19 cellular contexts compared by ENCODE assay signal in the genomic region with DNA sequence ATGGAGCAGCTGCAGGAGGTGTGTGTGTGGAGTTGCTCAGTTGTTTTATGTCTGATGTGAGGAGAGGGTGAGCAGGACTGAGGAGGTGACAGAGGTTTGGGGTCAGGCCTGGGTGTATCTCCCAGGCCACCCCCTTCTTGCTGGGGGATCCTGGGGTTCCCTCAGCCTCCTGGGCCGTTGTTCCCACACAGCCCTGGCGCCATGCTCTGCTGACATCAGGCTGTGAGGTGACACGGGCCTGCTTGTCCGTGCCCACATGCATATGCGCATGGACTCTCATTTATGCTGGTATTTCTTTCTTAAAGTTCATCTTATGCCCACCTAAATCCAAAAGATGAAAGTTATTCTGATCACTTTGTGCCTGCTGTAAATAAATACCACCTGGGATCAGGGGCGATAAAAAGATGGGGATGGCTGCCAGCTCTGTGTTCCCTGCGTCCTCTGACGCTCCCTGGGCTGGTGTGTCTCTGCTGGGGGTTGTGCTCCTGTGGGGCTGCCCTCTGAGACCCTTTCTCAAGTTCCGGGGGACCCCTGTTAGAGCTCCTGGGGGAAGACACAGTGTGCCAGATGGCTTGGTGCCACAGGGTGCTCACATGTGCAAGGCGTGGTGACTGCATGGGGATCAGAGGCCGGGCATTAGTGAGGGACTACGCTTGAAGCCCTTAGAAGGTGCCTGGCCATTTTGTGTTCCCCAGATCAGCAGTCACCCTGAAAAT. TPM values are rescaled to one million over a fixed set of nuclear protein-coding genes. Genes with fewer than 3 reads are reported as not detected.
DNase-seq lines count a peak whose midpoint lies in the region; ATAC-seq, FAIRE-seq and TF ChIP-seq lines count a peak whose summit lies in the region.
"Had no signal": no experiment of that assay in that cellular context is flagged by ENCODE, and none has a peak within 500 bp of the region (broad histone marks: within the 10 kb centered on the region; RNA-seq: fewer than 3 reads in every experiment).

No MANE protein-coding gene starts in this region.

- H2AFZ ChIP-seq in keratinocyte (ENCODE audit: control insufficient read depth, low read length) = no peak overlapping the region
- no peak overlapping the region for H2AFZ ChIP-seq in smooth muscle cell (ENCODE audit: low read depth)
- H2AFZ ChIP-seq: parathyroid adenoma had no signal

- ATAC-seq in HG03571 (IDR thresholded peaks at IDR 0.05; ENCODE audit: unreplicated experiment) = no peak
- ATAC-seq: body of pancreas had no signal

- H3K4me3 ChIP-seq in keratinocyte (ENCODE audit: control insufficient read depth in 2 of 3, extremely low read depth in 1 of 3, insufficient read depth in 2 of 3, low read depth in 1 of 3, low read length in 3 of 3) (no peak overlapping the region), smooth muscle cell (no peak overlapping the region)
- H3K4me3 ChIP-seq: body of pancreas had no signal

- H3K27me3 Mint-ChIP-seq in activated CD4-positive, alpha-beta T cell treated with anti-CD3 and anti-CD28 coated beads, Interleukin-2, amount 10 ng/mL, durations not matched to agents 7 days and 5 days = no peaks in the 10 kb centered on the region
- H3K27me3 Mint-ChIP-seq in activated CD4-positive, alpha-beta memory T cell treated with anti-CD3 and anti-CD28 coated beads, Interleukin-2, amount 10 ng/mL, durations not matched to agents 7 days and 5 days = no peaks in the 10 kb centered on the region
- H3K27me3 Mint-ChIP-seq: CD8-positive, alpha-beta memory T cell had no signal

- H3K79me2 ChIP-seq in keratinocyte (ENCODE audit: control insufficient read depth, insufficient read depth, low read length) (peaks cover 80% of the 10 kb centered on the region), smooth muscle cell (ENCODE audit: low read depth) (peaks cover 66% of the 10 kb centered on the region)

- DNase-seq in activated CD4-positive, alpha-beta T cell treated with anti-CD3 and anti-CD28 coated beads, Interleukin-2, amount 10 ng/mL, durations not matched to agents 7 days and 5 days = no peak
- no peak for DNase-seq in activated CD4-positive, alpha-beta T cell treated with anti-CD3 and anti-CD28 coated beads, Interleukin-2, amount 50 U/mL, for 1 hour
- DNase-seq in caudate nucleus (lab: John Stamatoyannopoulos, UW) = peak in 1 of 61 donors; percentile 83
- no peak for DNase-seq in keratinocyte (ENCODE audit: low read depth, low spot score)
- DNase-seq in smooth muscle cell (lab: John Stamatoyannopoulos, UW; ENCODE audit: unreplicated experiment) = no peak
- no peak for DNase-seq in activated CD4-positive, alpha-beta memory T cell treated with anti-CD3 and anti-CD28 coated beads, Interleukin-2, amount 10 ng/mL, durations not matched to agents 7 days and 5 days
- DNase-seq in HT-29 (ENCODE audit: low spot score) = no peak
- DNase-seq: activated CD4-positive, alpha-beta T cell treated with anti-CD3 and anti-CD28 coated beads, Interleukin-2, amount 50 U/mL, for 48 hours; activated gamma-delta T cell treated with Interleukin-2 at 50 U/mL for 16 hours; CD8-positive, alpha-beta memory T cell; effector memory CD4-positive, alpha-beta T cell; HCEC 1CT; mesendoderm; NCI-H1048; NCI-H2171 treated with DMSO at 0.1 percent for 48 hours had no signal

- no peak overlapping the region for H3K4me3 Mint-ChIP-seq in activated CD4-positive, alpha-beta T cell treated with anti-CD3 and anti-CD28 coated beads, Interleukin-2, amount 10 ng/mL, durations not matched to agents 7 days and 5 days
- no peak overlapping the region for H3K4me3 Mint-ChIP-seq in activated CD4-positive, alpha-beta memory T cell treated with anti-CD3 and anti-CD28 coated beads, Interleukin-2, amount 10 ng/mL, durations not matched to agents 7 days and 5 days
- H3K4me3 Mint-ChIP-seq: CD8-positive, alpha-beta memory T cell had no signal

- H3K9ac ChIP-seq in keratinocyte (ENCODE audit: control insufficient read depth, extremely low read depth, insufficient read depth, low read length) = no peak overlapping the region
- H3K9ac ChIP-seq in smooth muscle cell (ENCODE audit: low read depth) = peak overlapping the region; percentile 57
- H3K9ac ChIP-seq: parathyroid adenoma had no signal

- H3K27me3 ChIP-seq in keratinocyte (ENCODE audit: control insufficient read depth, extremely low read depth, insufficient read depth, low read length) = no peaks in the 10 kb centered on the region
- no peaks in the 10 kb centered on the region for H3K27me3 ChIP-seq in smooth muscle cell (ENCODE audit: low read depth)
- H3K27me3 ChIP-seq: body of pancreas had no signal

- H4K20me1 ChIP-seq in keratinocyte (ENCODE audit: control insufficient read depth, extremely low read depth, insufficient read depth, low read length) (peaks cover 15% of the 10 kb centered on the region), smooth muscle cell (ENCODE audit: low read depth) (peaks cover 100% of the 10 kb centered on the region)

- H3K36me3 Mint-ChIP-seq in activated CD4-positive, alpha-beta T cell treated with anti-CD3 and anti-CD28 coated beads, Interleukin-2, amount 10 ng/mL, durations not matched to agents 7 days and 5 days (ENCODE audit: low read depth) = peaks cover 30% of the 10 kb centered on the region
- peaks cover 40% of the 10 kb centered on the region for H3K36me3 Mint-ChIP-seq in activated CD4-positive, alpha-beta memory T cell treated with anti-CD3 and anti-CD28 coated beads, Interleukin-2, amount 10 ng/mL, durations not matched to agents 7 days and 5 days (ENCODE audit: low read depth)

- H3K9me3 ChIP-seq in keratinocyte (ENCODE audit: control insufficient read depth, low read depth, low read length) = no peaks in the 10 kb centered on the region
- no peaks in the 10 kb centered on the region for H3K9me3 ChIP-seq in smooth muscle cell (replicated peaks; ENCODE audit: low read depth)
- H3K9me3 ChIP-seq: body of pancreas had no signal

- CTCF ChIA-PET in activated CD4-positive, alpha-beta T cell treated with anti-CD3 and anti-CD28 coated beads, Interleukin-2, amount 10 ng/mL, durations not matched to agents 7 days and 5 days (lab: Charles Lee) = no interaction called here
- CTCF ChIA-PET in activated CD4-positive, alpha-beta memory T cell treated with anti-CD3 and anti-CD28 coated beads, Interleukin-2, amount 10 ng/mL, durations not matched to agents 7 days and 5 days (lab: Charles Lee) = no interaction called here

- H3F3A ChIP-seq in smooth muscle cell (ENCODE audit: low read depth) = peaks cover 20% of the 10 kb centered on the region

- no peak for FAIRE-seq in keratinocyte (lab: Jason Lieb, UNC)
- FAIRE-seq: A204.1 had no signal

- POLR2A ChIA-PET in activated CD4-positive, alpha-beta T cell treated with anti-CD3 and anti-CD28 coated beads, Interleukin-2, amount 10 ng/mL, durations not matched to agents 7 days and 5 days (lab: Charles Lee) = no interaction called here
- POLR2A ChIA-PET in activated CD4-positive, alpha-beta memory T cell treated with anti-CD3 and anti-CD28 coated beads, Interleukin-2, amount 10 ng/mL, durations not matched to agents 7 days and 5 days (lab: Charles Lee) = no interaction called here

- H3K36me3 ChIP-seq in keratinocyte (ENCODE audit: control insufficient read depth in 2 of 2, extremely low read depth in 1 of 2, insufficient read depth in 2 of 2, low read length in 2 of 2) (peaks cover 14 to 32% of the 10 kb centered on the region in 2 experiments), smooth muscle cell (ENCODE audit: low read depth) (no peaks in the 10 kb centered on the region)

- peaks cover 27% of the 10 kb centered on the region for H3K4me1 Mint-ChIP-seq in activated CD4-positive, alpha-beta T cell treated with anti-CD3 and anti-CD28 coated beads, Interleukin-2, amount 10 ng/mL, durations not matched to agents 7 days and 5 days
- peaks cover 31% of the 10 kb centered on the region for H3K4me1 Mint-ChIP-seq in activated CD4-positive, alpha-beta memory T cell treated with anti-CD3 and anti-CD28 coated beads, Interleukin-2, amount 10 ng/mL, durations not matched to agents 7 days and 5 days

- dilution Hi-C loops in keratinocyte (cut with MboI; ENCODE audit: extremely low pct_ligation_motif_present, low sequenced_read_pairs) = no loop called here

- H3K27ac Mint-ChIP-seq in activated CD4-positive, alpha-beta T cell treated with anti-CD3 and anti-CD28 coated beads, Interleukin-2, amount 10 ng/mL, durations not matched to agents 7 days and 5 days = peak overlapping the region; percentile 65
- H3K27ac Mint-ChIP-seq in activated CD4-positive, alpha-beta memory T cell treated with anti-CD3 and anti-CD28 coated beads, Interleukin-2, amount 10 ng/mL, durations not matched to agents 7 days and 5 days = no peak overlapping the region

- WGBS in smooth muscle cell (ENCODE audit: low lambda C conversion rate) = 90% methylated on average over 12 of the region's 12 CpGs

- H3K4me2 ChIP-seq in keratinocyte (ENCODE audit: control insufficient read depth, extremely low read depth, insufficient read depth, low read depth, low read length) (peak overlapping the region; percentile 29), smooth muscle cell (peak overlapping the region; percentile 78)

- H3K4me1 ChIP-seq in keratinocyte (ENCODE audit: control insufficient read depth, extremely low read depth, insufficient read depth, low read length) (peaks cover 15% of the 10 kb centered on the region), smooth muscle cell (ENCODE audit: low read depth) (no peaks in the 10 kb centered on the region)
- H3K4me1 ChIP-seq: parathyroid adenoma had no signal

- TF ChIP-seq CTCF in keratinocyte (optimal IDR thresholded peaks at IDR 0.05 in 1 of 3, IDR thresholded peaks at IDR 0.05 in 1 of 3, conservative IDR thresholded peaks at IDR 0.05 in 1 of 3; ENCODE audit: extremely low read depth in 1 of 3, insufficient read depth in 2 of 3, low read length in 3 of 3) = no peak
- TF ChIP-seq CTCF in smooth muscle cell (IDR thresholded peaks at IDR 0.05; ENCODE audit: borderline replicate concordance, insufficient read depth, poor library complexity, severe bottlenecking) = no peak

- H3K9me1 ChIP-seq in keratinocyte (ENCODE audit: control insufficient read depth, extremely low read depth, insufficient read depth, low read length) = no peaks in the 10 kb centered on the region

- H3K27ac ChIP-seq in caudate nucleus (ENCODE audit: low read depth, low read length) = peak overlapping the region; percentile 41
- H3K27ac ChIP-seq in keratinocyte (ENCODE audit: control insufficient read depth, insufficient read depth, low read length) = peak overlapping the region; percentile 52
- peak overlapping the region; percentile 94 for H3K27ac ChIP-seq in smooth muscle cell (ENCODE audit: low read depth)
- H3K27ac ChIP-seq: parathyroid adenoma had no signal

- H3K9me3 Mint-ChIP-seq in activated CD4-positive, alpha-beta T cell treated with anti-CD3 and anti-CD28 coated beads, Interleukin-2, amount 10 ng/mL, durations not matched to agents 7 days and 5 days = no peaks in the 10 kb centered on the region
- H3K9me3 Mint-ChIP-seq in activated CD4-positive, alpha-beta memory T cell treated with anti-CD3 and anti-CD28 coated beads, Interleukin-2, amount 10 ng/mL, durations not matched to agents 7 days and 5 days = no peaks in the 10 kb centered on the region
- H3K9me3 Mint-ChIP-seq: CD8-positive, alpha-beta memory T cell had no signal

RNA-seq across cellular contexts. Expression of gene NAXD, which starts 12.6 kb away (rescaled TPM):
- total RNA-seq in activated CD4-positive, alpha-beta T cell treated with anti-CD3 and anti-CD28 coated beads, Interleukin-2, amount 10 ng/mL, durations not matched to agents 7 days and 5 days = 10 to 100 TPM; 23.3 to 25.2 TPM
- polyA plus RNA-seq in keratinocyte = 17.6 to 18.7 TPM (median 18.0 TPM) in 3 replicates
- polyA plus RNA-seq in keratinocyte (2011; ENCODE audit: low read depth) = 8.4 TPM
- polyA plus RNA-seq in keratinocyte (2011; cell fraction: cytosol; rRNA removed) = 12.2 and 13.7 TPM in 2 replicates
- 41.3 and 44.7 TPM in 2 replicates for polyA plus RNA-seq in keratinocyte (2011; cell fraction: nucleus; rRNA removed)
- 15.6 and 23.1 TPM in 2 replicates for polyA plus RNA-seq in keratinocyte (2012; ENCODE audit: low replicate concordance)
- 10.6 to 13.8 TPM (median 13.6 TPM) in 3 replicates for polyA minus RNA-seq in keratinocyte
- 8.6 TPM for polyA minus RNA-seq in keratinocyte (2011; cell fraction: cytosol; rRNA and poly(A)+ RNA removed)
- 8.1 and 11.6 TPM in 2 replicates for polyA minus RNA-seq in keratinocyte (2011; cell fraction: nucleus; rRNA and poly(A)+ RNA removed)
- total RNA-seq in smooth muscle cell = 16.9 and 22.3 TPM in 2 replicates
- 28.8 and 30.9 TPM in 2 replicates for polyA plus RNA-seq in smooth muscle cell
- 10 to 100 TPM; 29.6 to 30.8 TPM for total RNA-seq in activated CD4-positive, alpha-beta memory T cell treated with anti-CD3 and anti-CD28 coated beads, Interleukin-2, amount 10 ng/mL, durations not matched to agents 7 days and 5 days
- 43.3 and 44.5 TPM in 2 replicates for total RNA-seq in HT-29 (2014; rRNA removed; shearing (Covaris generic))

Comparison
In these comparisons a context has a peak if more than half of its experiments do, and no peak if none do; other contexts are left out.
1. H3K27ac ChIP-seq: peak in every context shown above with its lines; median percentile 94 in smooth muscle cell; 52 in keratinocyte; 41 in caudate nucleus.